Comparison of ENCODE assay signal across 8 cellular contexts in the genomic region with DNA sequence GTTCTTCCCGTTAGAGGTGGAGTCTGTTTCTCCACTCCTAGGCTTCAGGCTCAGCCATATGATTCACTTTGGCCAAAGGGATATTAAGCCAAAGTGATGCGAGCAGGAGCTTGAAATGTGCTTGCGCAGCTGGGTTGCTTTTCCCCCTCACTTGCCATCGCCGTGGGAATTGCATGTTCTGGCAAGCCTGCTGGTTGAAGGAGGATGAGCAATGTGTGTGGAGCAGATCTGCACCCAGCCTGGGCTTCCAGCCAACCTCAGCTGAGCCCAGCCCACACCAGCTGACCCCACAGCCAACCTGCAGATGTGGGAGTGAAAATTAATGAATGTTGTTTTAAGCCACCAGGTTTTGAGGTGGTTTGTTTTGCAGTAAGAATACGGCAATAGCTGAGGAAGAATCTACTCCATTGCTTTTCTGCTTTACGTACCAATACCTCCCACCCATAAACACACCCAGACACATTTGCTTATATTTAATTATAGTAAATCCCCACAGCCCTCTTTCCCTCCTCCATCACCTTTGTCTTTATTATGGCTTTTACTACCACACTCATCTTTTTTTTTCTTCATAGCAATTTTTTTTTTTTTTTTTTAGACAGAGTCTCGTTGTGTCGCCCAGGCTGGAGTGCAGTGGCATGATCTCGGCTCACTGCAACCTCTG.
DNase-seq lines count a peak whose midpoint lies in the region; ATAC-seq, FAIRE-seq and TF ChIP-seq lines count a peak whose summit lies in the region.

No MANE protein-coding gene starts in this region.

- no peaks in the 10 kb centered on the region for H3K36me3 Mint-ChIP-seq in WTC11

- H3K4me1 ChIP-seq in small intestine (ENCODE audit: control insufficient read depth in 2 of 2, insufficient read depth in 1 of 2, low read depth in 1 of 2, low read length in 1 of 2): no peaks in the 10 kb centered on the region

- DNase-seq in AG20443 (ENCODE audit: low spot score) (peak; percentile 76), NCI-H128 (lab: John Stamatoyannopoulos, UW; ENCODE audit: unreplicated experiment) (peak; percentile 29), astrocyte of the cerebellum (ENCODE audit: low read depth) (peak; percentile 76), kidney glomerular epithelial cell (lab: John Stamatoyannopoulos, UW) (peak; percentile 79), WTC11 (ENCODE audit: low spot score) (no peak), small intestine (no peak)

- no peak overlapping the region for H3K27ac Mint-ChIP-seq in WTC11

- no peaks in the 10 kb centered on the region for H3K36me3 ChIP-seq in small intestine (ENCODE audit: control insufficient read depth in 2 of 2, insufficient read depth in 2 of 2, low read length in 2 of 2)

- no peak overlapping the region for H3K27ac ChIP-seq in small intestine (ENCODE audit: low read depth in 1 of 2, low read length in 1 of 2)

- H3K4me3 ChIP-seq in astrocyte of the cerebellum (ENCODE audit: low read depth, low read length): no peak overlapping the region
- H3K4me3 ChIP-seq in small intestine (ENCODE audit: low read depth in 1 of 2, low read length in 2 of 2): no peak overlapping the region

- POLR2A ChIA-PET in WTC11 (lab: Charles Lee): no interaction called here

- no peak for FAIRE-seq in small intestine (lab: Jason Lieb, UNC)

- CTCF ChIA-PET in WTC11 (lab: Charles Lee): no interaction called here

- no peak for TF ChIP-seq CTCF in astrocyte of the cerebellum (IDR thresholded peaks at IDR 0.05; ENCODE audit: low read depth, low read length, missing control alignments)
- no peak for TF ChIP-seq CTCF in WTC11 (IDR thresholded peaks at IDR 0.05)

- in situ Hi-C loops in astrocyte of the cerebellum (cut with HindIII; ENCODE audit: low sequenced_read_pairs): no loop called here

- no peaks in the 10 kb centered on the region for H3K27me3 ChIP-seq in small intestine (ENCODE audit: control insufficient read depth in 2 of 2, insufficient read depth in 2 of 2, low read length in 2 of 2)

- H3K9me3 Mint-ChIP-seq in WTC11: no peaks in the 10 kb centered on the region

- ATAC-seq in HG03342 (IDR thresholded peaks at IDR 0.05; ENCODE audit: unreplicated experiment) (no peak), WTC11 (no peak), HG02840 (IDR thresholded peaks at IDR 0.05; ENCODE audit: low FRiP score, unreplicated experiment) (no peak)

- H3K9me3 ChIP-seq in small intestine (ENCODE audit: control insufficient read depth, low read depth): no peaks in the 10 kb centered on the region

- WGBS in small intestine, 3 donors: 54 to 64% (median 61%) methylated on average over 10 of the region's 10 CpGs

- H3K4me3 Mint-ChIP-seq in WTC11: no peak overlapping the region

- no peaks in the 10 kb centered on the region for H3K27me3 Mint-ChIP-seq in WTC11 (ENCODE audit: low read depth)

- no peaks in the 10 kb centered on the region; the same call in 1 of the 2 replicates for H3K4me1 Mint-ChIP-seq in WTC11

TF ChIP-seq in WTC11, 78 proteins besides CTCF, POLR2A, EP300 and RAD21:
- TF ChIP-seq ZNF219 (CRISPR knock-in tag; IDR thresholded peaks at IDR 0.05; ENCODE audit: borderline replicate concordance) (no peak), GABPB1 (CRISPR knock-in tag; IDR thresholded peaks at IDR 0.05) (no peak), ZNF232 (CRISPR knock-in tag; IDR thresholded peaks at IDR 0.05) (no peak), ZNF138 (CRISPR knock-in tag; conservative IDR thresholded peaks at IDR 0.05) (no peak), PRRX2 (CRISPR knock-in tag; IDR thresholded peaks at IDR 0.05) (no peak), ZNF423 (CRISPR knock-in tag; IDR thresholded peaks at IDR 0.05) (no peak), MXD4 (CRISPR knock-in tag; IDR thresholded peaks at IDR 0.05; ENCODE audit: borderline replicate concordance) (no peak)
- TF ChIP-seq, protein P1, sequence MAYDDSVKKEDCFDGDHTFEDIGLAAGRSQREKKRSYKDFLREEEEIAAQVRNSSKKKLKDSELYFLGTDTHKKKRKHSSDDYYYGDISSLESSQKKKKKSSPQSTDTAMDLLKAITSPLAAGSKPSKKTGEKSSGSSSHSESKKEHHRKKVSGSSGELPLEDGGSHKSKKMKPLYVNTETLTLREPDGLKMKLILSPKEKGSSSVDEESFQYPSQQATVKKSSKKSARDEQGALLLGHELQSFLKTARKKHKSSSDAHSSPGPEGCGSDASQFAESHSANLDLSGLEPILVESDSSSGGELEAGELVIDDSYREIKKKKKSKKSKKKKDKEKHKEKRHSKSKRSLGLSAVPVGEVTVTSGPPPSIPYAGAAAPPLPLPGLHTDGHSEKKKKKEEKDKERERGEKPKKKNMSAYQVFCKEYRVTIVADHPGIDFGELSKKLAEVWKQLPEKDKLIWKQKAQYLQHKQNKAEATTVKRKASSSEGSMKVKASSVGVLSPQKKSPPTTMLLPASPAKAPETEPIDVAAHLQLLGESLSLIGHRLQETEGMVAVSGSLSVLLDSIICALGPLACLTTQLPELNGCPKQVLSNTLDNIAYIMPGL (CRISPR knock-in tag; IDR thresholded peaks at IDR 0.05): no peak
- TF ChIP-seq, protein P2, sequence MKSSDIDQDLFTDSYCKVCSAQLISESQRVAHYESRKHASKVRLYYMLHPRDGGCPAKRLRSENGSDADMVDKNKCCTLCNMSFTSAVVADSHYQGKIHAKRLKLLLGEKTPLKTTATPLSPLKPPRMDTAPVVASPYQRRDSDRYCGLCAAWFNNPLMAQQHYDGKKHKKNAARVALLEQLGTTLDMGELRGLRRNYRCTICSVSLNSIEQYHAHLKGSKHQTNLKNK (CRISPR knock-in tag; IDR thresholded peaks at IDR 0.05): no peak
- TF ChIP-seq, protein P3, sequence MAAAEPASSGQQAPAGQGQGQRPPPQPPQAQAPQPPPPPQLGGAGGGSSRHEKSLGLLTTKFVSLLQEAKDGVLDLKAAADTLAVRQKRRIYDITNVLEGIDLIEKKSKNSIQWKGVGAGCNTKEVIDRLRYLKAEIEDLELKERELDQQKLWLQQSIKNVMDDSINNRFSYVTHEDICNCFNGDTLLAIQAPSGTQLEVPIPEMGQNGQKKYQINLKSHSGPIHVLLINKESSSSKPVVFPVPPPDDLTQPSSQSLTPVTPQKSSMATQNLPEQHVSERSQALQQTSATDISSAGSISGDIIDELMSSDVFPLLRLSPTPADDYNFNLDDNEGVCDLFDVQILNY (CRISPR knock-in tag; IDR thresholded peaks at IDR 0.05): no peak
- TF ChIP-seq, protein P4, sequence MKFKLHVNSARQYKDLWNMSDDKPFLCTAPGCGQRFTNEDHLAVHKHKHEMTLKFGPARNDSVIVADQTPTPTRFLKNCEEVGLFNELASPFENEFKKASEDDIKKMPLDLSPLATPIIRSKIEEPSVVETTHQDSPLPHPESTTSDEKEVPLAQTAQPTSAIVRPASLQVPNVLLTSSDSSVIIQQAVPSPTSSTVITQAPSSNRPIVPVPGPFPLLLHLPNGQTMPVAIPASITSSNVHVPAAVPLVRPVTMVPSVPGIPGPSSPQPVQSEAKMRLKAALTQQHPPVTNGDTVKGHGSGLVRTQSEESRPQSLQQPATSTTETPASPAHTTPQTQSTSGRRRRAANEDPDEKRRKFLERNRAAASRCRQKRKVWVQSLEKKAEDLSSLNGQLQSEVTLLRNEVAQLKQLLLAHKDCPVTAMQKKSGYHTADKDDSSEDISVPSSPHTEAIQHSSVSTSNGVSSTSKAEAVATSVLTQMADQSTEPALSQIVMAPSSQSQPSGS (CRISPR knock-in tag; IDR thresholded peaks at IDR 0.05; ENCODE audit: borderline replicate concordance, low read depth): no peak
TF ChIP-seq in WTC11: peak in this region for 0.

Comparison
In these comparisons a context has a peak if more than half of its experiments do, and no peak if none do; other contexts are left out.
1. DNase-seq: peak in AG20443 (single experiment), NCI-H128 (single experiment), astrocyte of the cerebellum (single experiment) and kidney glomerular epithelial cell (single experiment); none in WTC11 (single experiment) and small intestine (single experiment).